ENCODE assay signal across 1 cellular context in the genomic region with DNA sequence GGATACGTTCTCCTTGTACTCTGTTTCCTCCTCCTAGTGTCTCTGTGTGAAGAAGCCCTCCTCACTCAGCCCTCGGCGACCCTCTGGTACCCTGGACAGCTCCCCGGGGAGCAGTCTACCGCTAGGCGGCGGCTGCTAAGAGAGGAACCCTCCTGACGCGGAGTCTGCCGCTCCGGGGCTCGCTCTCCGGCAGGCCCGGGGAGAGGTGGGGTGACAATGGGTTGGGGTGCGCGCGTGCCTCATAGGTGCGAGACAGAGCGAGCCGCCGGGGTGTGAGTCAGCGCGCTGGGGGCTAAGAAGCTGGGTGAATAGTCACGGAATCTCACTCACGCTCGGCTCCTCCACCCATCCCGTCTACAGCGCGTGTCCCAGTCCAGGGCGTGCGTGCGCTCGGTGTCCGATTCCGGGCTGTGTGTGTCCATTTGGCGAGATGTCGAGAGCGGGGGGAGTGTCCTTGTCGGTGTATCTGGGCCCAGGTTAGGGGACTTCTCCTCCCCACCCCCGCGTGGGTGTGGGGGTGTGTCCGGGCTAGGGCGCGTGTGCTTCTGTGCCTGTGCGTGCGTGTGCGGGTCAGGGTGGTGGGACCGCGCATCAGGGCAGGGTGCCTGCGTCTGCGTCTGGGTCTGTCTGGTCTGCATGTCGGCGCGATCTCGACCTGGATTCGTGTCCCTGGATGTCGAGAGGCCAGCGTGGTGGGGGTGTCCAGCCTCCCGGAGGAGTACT.
TF ChIP-seq lines count a peak whose summit lies in the region.

No MANE protein-coding gene starts in this region.

TF ChIP-seq in WTC11, 78 proteins besides CTCF, POLR2A, EP300 and RAD21 (continued from another document):
- TF ChIP-seq, protein P1, sequence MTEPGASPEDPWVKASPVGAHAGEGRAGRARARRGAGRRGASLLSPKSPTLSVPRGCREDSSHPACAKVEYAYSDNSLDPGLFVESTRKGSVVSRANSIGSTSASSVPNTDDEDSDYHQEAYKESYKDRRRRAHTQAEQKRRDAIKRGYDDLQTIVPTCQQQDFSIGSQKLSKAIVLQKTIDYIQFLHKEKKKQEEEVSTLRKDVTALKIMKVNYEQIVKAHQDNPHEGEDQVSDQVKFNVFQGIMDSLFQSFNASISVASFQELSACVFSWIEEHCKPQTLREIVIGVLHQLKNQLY (CRISPR knock-in tag; IDR thresholded peaks at IDR 0.05), result no peak
- TF ChIP-seq ETV6 (CRISPR knock-in tag; IDR thresholded peaks at IDR 0.05), result peak; percentile 95
- TF ChIP-seq CBFB (CRISPR knock-in tag; IDR thresholded peaks at IDR 0.05; ENCODE audit: low read depth), result 0 out of 2 replicates have a peak, but pooled peaks have one; percentile 55
- TF ChIP-seq, protein P2, sequence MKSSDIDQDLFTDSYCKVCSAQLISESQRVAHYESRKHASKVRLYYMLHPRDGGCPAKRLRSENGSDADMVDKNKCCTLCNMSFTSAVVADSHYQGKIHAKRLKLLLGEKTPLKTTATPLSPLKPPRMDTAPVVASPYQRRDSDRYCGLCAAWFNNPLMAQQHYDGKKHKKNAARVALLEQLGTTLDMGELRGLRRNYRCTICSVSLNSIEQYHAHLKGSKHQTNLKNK (CRISPR knock-in tag; IDR thresholded peaks at IDR 0.05), result no peak
- TF ChIP-seq, protein P3, sequence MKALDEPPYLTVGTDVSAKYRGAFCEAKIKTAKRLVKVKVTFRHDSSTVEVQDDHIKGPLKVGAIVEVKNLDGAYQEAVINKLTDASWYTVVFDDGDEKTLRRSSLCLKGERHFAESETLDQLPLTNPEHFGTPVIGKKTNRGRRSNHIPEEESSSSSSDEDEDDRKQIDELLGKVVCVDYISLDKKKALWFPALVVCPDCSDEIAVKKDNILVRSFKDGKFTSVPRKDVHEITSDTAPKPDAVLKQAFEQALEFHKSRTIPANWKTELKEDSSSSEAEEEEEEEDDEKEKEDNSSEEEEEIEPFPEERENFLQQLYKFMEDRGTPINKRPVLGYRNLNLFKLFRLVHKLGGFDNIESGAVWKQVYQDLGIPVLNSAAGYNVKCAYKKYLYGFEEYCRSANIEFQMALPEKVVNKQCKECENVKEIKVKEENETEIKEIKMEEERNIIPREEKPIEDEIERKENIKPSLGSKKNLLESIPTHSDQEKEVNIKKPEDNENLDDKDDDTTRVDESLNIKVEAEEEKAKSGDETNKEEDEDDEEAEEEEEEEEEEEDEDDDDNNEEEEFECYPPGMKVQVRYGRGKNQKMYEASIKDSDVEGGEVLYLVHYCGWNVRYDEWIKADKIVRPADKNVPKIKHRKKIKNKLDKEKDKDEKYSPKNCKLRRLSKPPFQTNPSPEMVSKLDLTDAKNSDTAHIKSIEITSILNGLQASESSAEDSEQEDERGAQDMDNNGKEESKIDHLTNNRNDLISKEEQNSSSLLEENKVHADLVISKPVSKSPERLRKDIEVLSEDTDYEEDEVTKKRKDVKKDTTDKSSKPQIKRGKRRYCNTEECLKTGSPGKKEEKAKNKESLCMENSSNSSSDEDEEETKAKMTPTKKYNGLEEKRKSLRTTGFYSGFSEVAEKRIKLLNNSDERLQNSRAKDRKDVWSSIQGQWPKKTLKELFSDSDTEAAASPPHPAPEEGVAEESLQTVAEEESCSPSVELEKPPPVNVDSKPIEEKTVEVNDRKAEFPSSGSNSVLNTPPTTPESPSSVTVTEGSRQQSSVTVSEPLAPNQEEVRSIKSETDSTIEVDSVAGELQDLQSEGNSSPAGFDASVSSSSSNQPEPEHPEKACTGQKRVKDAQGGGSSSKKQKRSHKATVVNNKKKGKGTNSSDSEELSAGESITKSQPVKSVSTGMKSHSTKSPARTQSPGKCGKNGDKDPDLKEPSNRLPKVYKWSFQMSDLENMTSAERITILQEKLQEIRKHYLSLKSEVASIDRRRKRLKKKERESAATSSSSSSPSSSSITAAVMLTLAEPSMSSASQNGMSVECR (CRISPR knock-in tag; IDR thresholded peaks at IDR 0.05; ENCODE audit: borderline replicate concordance), result peak; percentile 97
